ENCODE assay signal across 8 cellular contexts in genomic region chr17:81911277-81911961, GRCh38. TPM values are rescaled to one million over a fixed set of nuclear protein-coding genes. Genes with fewer than 3 reads are reported as not detected.
A peak's percentile ranks its signal among the peaks of the same experiment; 100 is the strongest.
DNase-seq lines count a peak whose midpoint lies in the region; ATAC-seq and TF ChIP-seq lines count a peak whose summit lies in the region.

Gene PCYT2 (minus strand): TSS chr17:81911399. CDS start chr17:81911355, 44 bp downstream.

- H3F3A ChIP-seq in smooth muscle cell (ENCODE audit: low read depth): peaks cover 9% of the 10 kb centered on the region

- H3K4me1 ChIP-seq in mammary epithelial cell (ENCODE audit: insufficient read depth, low read length): peaks cover 12% of the 10 kb centered on the region
- H3K4me1 ChIP-seq in smooth muscle cell (ENCODE audit: low read depth): peaks cover 4% of the 10 kb centered on the region

- H3K4me2 ChIP-seq in mammary epithelial cell (ENCODE audit: insufficient read depth, low read depth, low read length) (peak within 1 kb of the TSS; percentile 93), smooth muscle cell (peak within 1 kb of the TSS; percentile 99)

- peak within 1 kb of the TSS; percentile 65 for H2AFZ ChIP-seq in mammary epithelial cell (ENCODE audit: low read depth, low read length)
- no peak within 1 kb of the TSS for H2AFZ ChIP-seq in smooth muscle cell (ENCODE audit: low read depth)

- 7% methylated on average over 23 of the region's 84 CpGs for WGBS in mammary epithelial cell (ENCODE audit: low coverage, missing lambda C conversion rate)
- WGBS in smooth muscle cell (ENCODE audit: low lambda C conversion rate): 16% methylated on average over 32 of the region's 84 CpGs

- DNase-seq in SIG-M5 treated with dmso at 0.1 percent for 504 hours (lab: John Stamatoyannopoulos, UW; ENCODE audit: unreplicated experiment) (peak; percentile 83), SIG-M5 (lab: John Stamatoyannopoulos, UW) (no peak), NCI-H2196 treated with DMSO at 0.1 percent for 48 hours (lab: John Stamatoyannopoulos, UW; ENCODE audit: unreplicated experiment) (peak; percentile 92), mammary epithelial cell (peak; percentile 85), iPS-NIHi7 (ENCODE audit: extremely low spot score) (peak; percentile 99), smooth muscle cell (lab: John Stamatoyannopoulos, UW; ENCODE audit: unreplicated experiment) (peak; percentile 70)

- H3K27me3 ChIP-seq in mammary epithelial cell (ENCODE audit: insufficient read depth, low read length) (no peaks in the 10 kb centered on the region), smooth muscle cell (ENCODE audit: low read depth) (no peaks in the 10 kb centered on the region)

- dilution Hi-C loops in mammary epithelial cell (cut with HindIII; ENCODE audit: low sequenced_read_pairs): loop anchor here (5.0 to 10.0 kb wide), 9 partner anchors 41 to 397 kb away; partner anchors contain the start of gene ACTG1

- TF ChIP-seq CTCF in WI38 (IDR thresholded peaks at IDR 0.05; ENCODE audit: low read depth, low read length) (no peak), mammary epithelial cell (conservative IDR thresholded peaks at IDR 0.05 in 1 of 2, IDR thresholded peaks at IDR 0.05 in 1 of 2; ENCODE audit: extremely low read depth in 1 of 2, insufficient read depth in 1 of 2, low read depth in 1 of 2, low read length in 2 of 2) (peak in 1 of 2 donors; percentile 2), smooth muscle cell (IDR thresholded peaks at IDR 0.05; ENCODE audit: borderline replicate concordance, insufficient read depth, poor library complexity, severe bottlenecking) (peak; percentile 4)

- no TSS peak for BruUV-seq in mammary epithelial cell (replicated peaks; lab: Mats Ljungman, UMichigan)

- peak; percentile 51 for ATAC-seq in HG03097 (IDR thresholded peaks at IDR 0.05; ENCODE audit: low FRiP score, unreplicated experiment)

- in situ Hi-C loops in mammary epithelial cell (cut with MboI; ENCODE audit: low sequenced_read_pairs in 2 of 2): no loop called here

- H4K20me1 ChIP-seq in mammary epithelial cell (ENCODE audit: insufficient read depth, low read length) (no peaks in the 10 kb centered on the region), smooth muscle cell (ENCODE audit: low read depth) (peaks cover 50% of the 10 kb centered on the region)

- H3K9ac ChIP-seq in mammary epithelial cell (ENCODE audit: insufficient read depth, low read length): peak within 1 kb of the TSS; percentile 39
- peak within 1 kb of the TSS; percentile 62 for H3K9ac ChIP-seq in smooth muscle cell (ENCODE audit: low read depth)

- CTCF ChIA-PET in mammary epithelial cell (lab: Charles Lee; ENCODE audit: low non-redundant PET): no interaction called here

- peaks cover 46% of the 10 kb centered on the region for H3K79me2 ChIP-seq in mammary epithelial cell (ENCODE audit: insufficient read depth, low read length)
- H3K79me2 ChIP-seq in smooth muscle cell (ENCODE audit: low read depth): peaks cover 16% of the 10 kb centered on the region

- H3K36me3 ChIP-seq in mammary epithelial cell (ENCODE audit: insufficient read depth, low read length): peaks cover 12% of the 10 kb centered on the region
- H3K36me3 ChIP-seq in smooth muscle cell (ENCODE audit: low read depth): no peaks in the 10 kb centered on the region

- H3K9me3 ChIP-seq in mammary epithelial cell (replicated peaks; ENCODE audit: insufficient read depth, low read length) (no peaks in the 10 kb centered on the region), smooth muscle cell (replicated peaks; ENCODE audit: low read depth) (no peaks in the 10 kb centered on the region)

- peak within 1 kb of the TSS; percentile 19 for H3K27ac ChIP-seq in mammary epithelial cell (ENCODE audit: insufficient read depth, low read depth, low read length)
- no peak within 1 kb of the TSS for H3K27ac ChIP-seq in smooth muscle cell (ENCODE audit: low read depth)

- intact Hi-C loops in mammary epithelial cell (cut with micrococcal nuclease): no loop called here

- H3K4me3 ChIP-seq in WI38 (ENCODE audit: low read depth, low read length): peak within 1 kb of the TSS; percentile 76
- peak within 1 kb of the TSS; percentile 81 to 92 (median 83) for H3K4me3 ChIP-seq in mammary epithelial cell (replicated peaks in 1 of 3; ENCODE audit: insufficient read depth in 1 of 3, low read depth in 2 of 3, low read length in 3 of 3)
- peak within 1 kb of the TSS; percentile 81 for H3K4me3 ChIP-seq in smooth muscle cell

RNA-seq across cellular contexts. Expression of gene PCYT2, which starts in this region (rescaled TPM):
- total RNA-seq in mammary epithelial cell: 10 to 100 TPM; 23.5 to 48.7 TPM
- polyA plus RNA-seq in mammary epithelial cell: 51.6 TPM
- polyA minus RNA-seq in mammary epithelial cell: 33.7 TPM
- total RNA-seq in smooth muscle cell: 10.3 and 11.4 TPM in 2 replicates
- 27.9 and 50.6 TPM in 2 replicates for polyA plus RNA-seq in smooth muscle cell
